ENCODE assay signal across 24 cellular contexts in the genomic region with DNA sequence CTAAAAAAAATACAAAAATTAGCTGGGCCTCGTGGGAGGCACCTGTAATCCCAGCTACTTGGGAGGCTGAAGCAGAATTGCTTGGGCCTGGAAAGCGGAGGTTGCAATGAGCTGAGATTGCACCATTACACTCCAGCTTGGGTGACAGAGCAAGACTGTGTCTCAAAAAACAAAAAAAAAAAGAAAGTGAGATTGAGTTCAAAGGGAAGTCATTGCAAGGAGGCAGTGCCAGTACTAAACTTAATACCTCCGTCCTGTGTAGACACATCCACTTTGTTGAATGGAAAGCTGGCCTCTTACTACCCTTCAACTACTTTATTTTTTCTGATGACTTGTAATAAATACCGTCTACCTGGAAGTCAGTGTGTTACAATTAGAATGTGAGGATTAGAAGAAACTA.
"Had no signal": no experiment of that assay in that cellular context is flagged by ENCODE, and none has a peak within 500 bp of the region (broad histone marks: within the 10 kb centered on the region; RNA-seq: fewer than 3 reads in every experiment).

No MANE protein-coding gene starts in this region.

- H3K4me3 Mint-ChIP-seq: dendritic cell treated with granulocyte-macrophage colony-stimulating factor and Interleukin-4, amounts not matched to agents 40 ng/mL and 50 ng/mL, for 4 days; effector memory CD8-positive, alpha-beta T cell; endodermal cell had no signal

- H3K4me3 ChIP-seq: colonic mucosa, coronary artery, dorsolateral prefrontal cortex, esophagus muscularis mucosa, esophagus squamous epithelium, gastroesophageal sphincter, heart left ventricle, heart right ventricle had no signal

- H3K27me3 ChIP-seq: colonic mucosa, dorsolateral prefrontal cortex, esophagus muscularis mucosa, esophagus squamous epithelium, foreskin keratinocyte, gastroesophageal sphincter, heart left ventricle, heart right ventricle had no signal

- H3K27me3 Mint-ChIP-seq: dendritic cell treated with granulocyte-macrophage colony-stimulating factor and Interleukin-4, amounts not matched to agents 40 ng/mL and 50 ng/mL, for 4 days; effector memory CD8-positive, alpha-beta T cell had no signal

- H3K9me3 Mint-ChIP-seq: dendritic cell treated with granulocyte-macrophage colony-stimulating factor and Interleukin-4, amounts not matched to agents 40 ng/mL and 50 ng/mL, for 4 days; effector memory CD8-positive, alpha-beta T cell; endodermal cell had no signal

- H3K27ac Mint-ChIP-seq: dendritic cell treated with granulocyte-macrophage colony-stimulating factor and Interleukin-4, amounts not matched to agents 40 ng/mL and 50 ng/mL, for 4 days; effector memory CD8-positive, alpha-beta T cell; endodermal cell had no signal

- H3K36me3 ChIP-seq: colonic mucosa, esophagus muscularis mucosa, esophagus squamous epithelium, gastroesophageal sphincter, heart left ventricle, heart right ventricle had no signal

- H3K27ac ChIP-seq: colonic mucosa, coronary artery, dorsolateral prefrontal cortex, epithelial cell of prostate, esophagus muscularis mucosa, esophagus squamous epithelium, foreskin keratinocyte, gastroesophageal sphincter, heart left ventricle, heart right ventricle had no signal

- H3K9me3 ChIP-seq: colonic mucosa, esophagus muscularis mucosa, esophagus squamous epithelium, gastroesophageal sphincter, heart left ventricle, heart right ventricle had no signal

- H3K4me1 ChIP-seq: colonic mucosa had no signal

- ATAC-seq: effector memory CD8-positive, alpha-beta T cell; esophagus mucosa; foreskin keratinocyte; gastroesophageal sphincter; heart left ventricle; heart right ventricle had no signal

- DNase-seq: colonic mucosa; cortex of kidney; dermis blood vessel endothelial cell; dorsolateral prefrontal cortex; effector CD4-positive, alpha-beta T cell; effector CD8-positive, alpha-beta T cell; effector memory CD4-positive, alpha-beta T cell; effector memory CD8-positive, alpha-beta T cell; endodermal cell; erythroblast; esophagus squamous epithelium; foreskin fibroblast; foreskin keratinocyte; foreskin melanocyte; glutamatergic neuron; head of caudate nucleus; heart left ventricle; heart right ventricle had no signal
